9 cellular contexts compared by ENCODE assay signal in the genomic region with DNA sequence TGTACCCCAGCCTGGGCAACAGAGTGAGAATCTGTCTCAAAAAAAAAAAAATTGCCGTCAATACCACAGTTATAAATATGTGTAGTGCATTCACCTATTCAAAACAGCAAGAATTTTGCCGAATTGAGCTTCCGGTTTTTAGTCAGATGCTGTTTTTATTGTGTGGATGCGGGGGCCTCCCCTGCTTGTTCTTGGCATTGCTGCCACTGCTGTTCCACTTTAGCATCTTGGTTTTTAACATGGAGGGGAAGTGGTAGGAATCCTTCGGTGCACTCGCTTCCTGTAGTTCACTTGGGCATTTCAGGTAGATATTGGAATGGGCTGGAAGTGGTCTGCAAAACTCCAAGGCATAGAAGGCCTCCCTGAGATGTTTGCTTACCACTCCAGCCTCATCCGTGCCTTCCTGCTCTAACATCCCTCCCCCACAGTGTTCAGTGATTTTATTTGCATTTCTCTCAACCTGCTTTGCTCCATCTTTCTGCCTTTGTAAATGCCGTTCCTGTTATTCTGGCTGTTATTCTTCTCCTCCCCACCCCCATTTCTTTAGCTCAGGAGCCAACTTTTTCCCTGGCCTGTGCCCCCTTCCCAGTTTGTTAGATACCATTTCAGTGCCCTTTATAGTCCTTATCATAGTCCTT. TPM values are rescaled to one million over a fixed set of nuclear protein-coding genes. Genes with fewer than 3 reads are reported as not detected.
DNase-seq lines count a peak whose midpoint lies in the region; ATAC-seq and TF ChIP-seq lines count a peak whose summit lies in the region.
"Had no signal": no experiment of that assay in that cellular context is flagged by ENCODE, and none has a peak within 500 bp of the region (broad histone marks: within the 10 kb centered on the region; RNA-seq: fewer than 3 reads in every experiment).

No MANE protein-coding gene starts in this region.

- H3K36me3 Mint-ChIP-seq in CD4-positive, CD25-positive, alpha-beta regulatory T cell = no peaks in the 10 kb centered on the region
- H3K36me3 Mint-ChIP-seq in activated naive CD8-positive, alpha-beta T cell treated with anti-CD3 and anti-CD28 coated beads for 36 hours = peaks cover 7% of the 10 kb centered on the region

- H3K4me3 ChIP-seq in CD4-positive, CD25-positive, alpha-beta regulatory T cell (ENCODE audit: low read depth, low read length) = peak overlapping the region; percentile 21
- H3K4me3 ChIP-seq in HAP-1 (no peak overlapping the region), esophagus squamous epithelium (no peak overlapping the region)

- TF ChIP-seq CTCF in esophagus squamous epithelium (IDR thresholded peaks at IDR 0.05) = no peak

- in situ Hi-C loops in HAP-1 (cut with MboI; ENCODE audit: low sequenced_read_pairs) = no loop called here

- peak; percentile 50 to 64 for ATAC-seq in CD4-positive, CD25-positive, alpha-beta regulatory T cell (ENCODE audit: low read depth in 2 of 2)
- ATAC-seq in GM19043 (IDR thresholded peaks at IDR 0.05; ENCODE audit: low read depth, unreplicated experiment) (peak; percentile 46), HG03135 (IDR thresholded peaks at IDR 0.05; ENCODE audit: unreplicated experiment) (peak; percentile 39)

- no peaks in the 10 kb centered on the region for H3K36me3 ChIP-seq in CD4-positive, CD25-positive, alpha-beta regulatory T cell (ENCODE audit: control insufficient read depth, insufficient read depth, low read length)
- no peaks in the 10 kb centered on the region for H3K36me3 ChIP-seq in HAP-1 (replicated peaks)
- H3K36me3 ChIP-seq in esophagus squamous epithelium = no peaks in the 10 kb centered on the region

- no peaks in the 10 kb centered on the region for H3K9me3 ChIP-seq in CD4-positive, CD25-positive, alpha-beta regulatory T cell (ENCODE audit: control insufficient read depth in 2 of 2, low read length in 2 of 2)
- H3K9me3 ChIP-seq in HAP-1 = 0 out of 2 replicates have a peak, but pooled peaks cover under 1% of the 10 kb centered on the region
- no peaks in the 10 kb centered on the region for H3K9me3 ChIP-seq in esophagus squamous epithelium

- H3K27ac Mint-ChIP-seq in CD4-positive, CD25-positive, alpha-beta regulatory T cell = peak overlapping the region; percentile 36 to 97 (median 85)
- H3K27ac Mint-ChIP-seq in activated naive CD8-positive, alpha-beta T cell treated with anti-CD3 and anti-CD28 coated beads for 36 hours = peak overlapping the region; percentile 36

- no peaks in the 10 kb centered on the region for H3K27me3 ChIP-seq in CD4-positive, CD25-positive, alpha-beta regulatory T cell (ENCODE audit: control insufficient read depth, insufficient read depth, low read length)
- no peaks in the 10 kb centered on the region for H3K27me3 ChIP-seq in HAP-1 (ENCODE audit: low read depth)
- no peaks in the 10 kb centered on the region for H3K27me3 ChIP-seq in esophagus squamous epithelium

- H3K27ac ChIP-seq in CD4-positive, CD25-positive, alpha-beta regulatory T cell (ENCODE audit: insufficient read depth, low read length, poor library complexity, severe bottlenecking) = no peak overlapping the region
- no peak overlapping the region for H3K27ac ChIP-seq in esophagus squamous epithelium

- H3K4me3 Mint-ChIP-seq in CD4-positive, CD25-positive, alpha-beta regulatory T cell = peak overlapping the region in 2 of 4 donors; percentile 1 to 50
- H3K4me3 Mint-ChIP-seq in activated naive CD8-positive, alpha-beta T cell treated with anti-CD3 and anti-CD28 coated beads for 36 hours = peak overlapping the region; percentile 1

- intact Hi-C loops in esophagus squamous epithelium (cut with DNase I) = no loop called here

- no peaks in the 10 kb centered on the region for H3K27me3 Mint-ChIP-seq in CD4-positive, CD25-positive, alpha-beta regulatory T cell
- no peaks in the 10 kb centered on the region for H3K27me3 Mint-ChIP-seq in activated naive CD8-positive, alpha-beta T cell treated with anti-CD3 and anti-CD28 coated beads for 36 hours

- peaks cover 13 to 38% (median 28%) of the 10 kb centered on the region in 4 donors for H3K4me1 Mint-ChIP-seq in CD4-positive, CD25-positive, alpha-beta regulatory T cell
- H3K4me1 Mint-ChIP-seq in activated naive CD8-positive, alpha-beta T cell treated with anti-CD3 and anti-CD28 coated beads for 36 hours = peaks cover 48% of the 10 kb centered on the region

- H3K9me3 Mint-ChIP-seq in CD4-positive, CD25-positive, alpha-beta regulatory T cell = peaks cover 0 to 2% (median 0%) of the 10 kb centered on the region in 7 donors
- no peaks in the 10 kb centered on the region for H3K9me3 Mint-ChIP-seq in activated naive CD8-positive, alpha-beta T cell treated with anti-CD3 and anti-CD28 coated beads for 36 hours

- no peak for TF ChIP-seq POLR2A in esophagus squamous epithelium (IDR thresholded peaks at IDR 0.05)

- WGBS in esophagus squamous epithelium, 2 donors = 51 to 75% methylated on average over 8 of the region's 8 CpGs

- peaks cover 18% of the 10 kb centered on the region for H3K4me1 ChIP-seq in CD4-positive, CD25-positive, alpha-beta regulatory T cell (ENCODE audit: control insufficient read depth, insufficient read depth, low read length, poor library complexity, severe bottlenecking)
- H3K4me1 ChIP-seq in HAP-1 (peaks cover 12% of the 10 kb centered on the region), esophagus squamous epithelium (peaks cover 0 to 3% (median 0%) of the 10 kb centered on the region in 3 donors)

- peak in 2 of 3 donors; percentile 38 to 57 for DNase-seq in CD4-positive, CD25-positive, alpha-beta regulatory T cell
- DNase-seq in activated naive CD8-positive, alpha-beta T cell treated with anti-CD3 and anti-CD28 coated beads for 36 hours = no peak
- DNase-seq in MV-4-11 (lab: John Stamatoyannopoulos, UW) (no peak), HAP-1 (ENCODE audit: low spot score in 2 of 2) (no peak), medulla oblongata (ENCODE audit: extremely low spot score) (no peak), esophagus squamous epithelium (lab: John Stamatoyannopoulos, UW) (no peak)
- DNase-seq: cortex of kidney had no signal

RNA-seq across cellular contexts. Expression of a gene that starts 25.5 kb away (rescaled TPM):
- total RNA-seq in CD4-positive, CD25-positive, alpha-beta regulatory T cell = 17.7 TPM
- polyA plus RNA-seq in CD4-positive, CD25-positive, alpha-beta regulatory T cell = 1 to 10 TPM in 3 of 4 donors, under 1 TPM in 1; 0.96 to 2.0 (median 1.2) TPM
- 10 to 100 TPM; 19.0 to 19.7 TPM for total RNA-seq in activated naive CD8-positive, alpha-beta T cell treated with anti-CD3 and anti-CD28 coated beads for 36 hours
- 10 to 100 TPM in 3 of 4 donors, 1 to 10 TPM in 1; 8.3 to 17.9 (median 11.6) TPM for total RNA-seq in esophagus squamous epithelium

Comparison
In these comparisons a context has a peak if more than half of its experiments do, and no peak if none do; other contexts are left out.
1. DNase-seq: peak in CD4-positive, CD25-positive, alpha-beta regulatory T cell (2 of 3); none in activated naive CD8-positive, alpha-beta T cell treated with anti-CD3 and anti-CD28 coated beads for 36 hours (single experiment), MV-4-11 (single experiment), HAP-1 (0 of 2), medulla oblongata (single experiment) and esophagus squamous epithelium (single experiment).
2. Peak in every context shown above with its lines, with median percentiles within 50 percentile points of each other: ATAC-seq.